In the genomic region with DNA sequence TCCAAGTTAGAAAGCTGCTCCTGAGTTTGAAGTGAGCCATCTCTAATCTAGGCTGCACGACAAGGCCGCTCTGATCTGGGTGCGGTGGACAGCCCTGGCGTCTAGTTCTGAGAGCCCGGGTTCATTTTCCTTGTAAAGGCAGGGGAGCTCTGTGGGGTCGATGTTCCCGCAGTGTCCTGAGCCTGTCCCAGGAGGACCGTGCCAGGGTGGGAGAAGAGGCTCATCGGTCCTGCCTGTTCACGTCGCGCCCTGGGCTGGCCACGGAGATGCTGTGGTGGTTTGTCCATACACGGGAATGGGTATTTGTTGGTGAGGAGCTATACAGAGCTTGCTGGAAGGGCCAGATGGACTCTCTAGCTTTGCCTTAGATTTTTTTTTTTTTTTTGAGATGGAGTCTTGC, we compare ENCODE assay signal across 2 cellular contexts.
TF ChIP-seq lines count a peak whose summit lies in the region.

No MANE protein-coding gene starts in this region.

TF ChIP-seq in HEK293, 187 proteins besides CTCF, POLR2A, EP300 and RAD21:
- TF ChIP-seq ZBTB17 (tag by site-specific recombination; IDR thresholded peaks at IDR 0.05) = 0 out of 2 replicates have a peak, but pooled peaks have one; percentile 25
- TF ChIP-seq ZNF16 (tag by site-specific recombination; IDR thresholded peaks at IDR 0.05; ENCODE audit: low read depth) = no peak

TF ChIP-seq in K562, 482 proteins besides CTCF, POLR2A, EP300 and RAD21:
- TF ChIP-seq, protein P1, sequence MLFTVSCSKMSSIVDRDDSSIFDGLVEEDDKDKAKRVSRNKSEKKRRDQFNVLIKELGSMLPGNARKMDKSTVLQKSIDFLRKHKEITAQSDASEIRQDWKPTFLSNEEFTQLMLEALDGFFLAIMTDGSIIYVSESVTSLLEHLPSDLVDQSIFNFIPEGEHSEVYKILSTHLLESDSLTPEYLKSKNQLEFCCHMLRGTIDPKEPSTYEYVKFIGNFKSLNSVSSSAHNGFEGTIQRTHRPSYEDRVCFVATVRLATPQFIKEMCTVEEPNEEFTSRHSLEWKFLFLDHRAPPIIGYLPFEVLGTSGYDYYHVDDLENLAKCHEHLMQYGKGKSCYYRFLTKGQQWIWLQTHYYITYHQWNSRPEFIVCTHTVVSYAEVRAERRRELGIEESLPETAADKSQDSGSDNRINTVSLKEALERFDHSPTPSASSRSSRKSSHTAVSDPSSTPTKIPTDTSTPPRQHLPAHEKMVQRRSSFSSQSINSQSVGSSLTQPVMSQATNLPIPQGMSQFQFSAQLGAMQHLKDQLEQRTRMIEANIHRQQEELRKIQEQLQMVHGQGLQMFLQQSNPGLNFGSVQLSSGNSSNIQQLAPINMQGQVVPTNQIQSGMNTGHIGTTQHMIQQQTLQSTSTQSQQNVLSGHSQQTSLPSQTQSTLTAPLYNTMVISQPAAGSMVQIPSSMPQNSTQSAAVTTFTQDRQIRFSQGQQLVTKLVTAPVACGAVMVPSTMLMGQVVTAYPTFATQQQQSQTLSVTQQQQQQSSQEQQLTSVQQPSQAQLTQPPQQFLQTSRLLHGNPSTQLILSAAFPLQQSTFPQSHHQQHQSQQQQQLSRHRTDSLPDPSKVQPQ (CRISPR knock-in tag; IDR thresholded peaks at IDR 0.05; ENCODE audit: borderline replicate concordance) = no peak
- no peak for TF ChIP-seq SIN3B (IDR thresholded peaks at IDR 0.05; ENCODE audit: low read depth)
- no peak for TF ChIP-seq CREB1 (IDR thresholded peaks at IDR 0.05)
- no peak for TF ChIP-seq CREB1 (CRISPR knock-in tag; IDR thresholded peaks at IDR 0.05)
- TF ChIP-seq POLR2G (IDR thresholded peaks at IDR 0.05; ENCODE audit: low read depth, low read length) = peak; percentile 35
